Comparison of ENCODE assay signal across 14 cellular contexts in genomic region chr1:199510314-199510713, GRCh38.
DNase-seq lines count a peak whose midpoint lies in the region; ATAC-seq and TF ChIP-seq lines count a peak whose summit lies in the region.
"Had no signal": no experiment of that assay in that cellular context is flagged by ENCODE, and none has a peak within 500 bp of the region (broad histone marks: within the 10 kb centered on the region; RNA-seq: fewer than 3 reads in every experiment).

No MANE protein-coding gene starts in this region.

- DNase-seq in GM12865 (ENCODE audit: low read depth) (peak; percentile 84), GM10248 (ENCODE audit: extremely low spot score) (no peak), activated T-cell treated with anti-CD3 and anti-CD28 coated beads for 4 hours (no peak), DMS 273 treated with DMSO at 0.1 percent for 48 hours (lab: John Stamatoyannopoulos, UW) (no peak), head of caudate nucleus (no peak)
- DNase-seq in Jurkat, Clone E6-1 (ENCODE audit: low read depth, low spot score), result peak; percentile 9
- DNase-seq: ACHN; activated CD4-positive, alpha-beta T cell treated with anti-CD3 and anti-CD28 coated beads for 36 hours; MG63; psoas muscle had no signal

- intact Hi-C loops in head of caudate nucleus (cut with DNase I), result no loop called here

- H3K4me3 ChIP-seq in GM12865 (ENCODE audit: low read depth, low read length), result no peak overlapping the region
- H3K4me3 ChIP-seq in Jurkat, Clone E6-1 (ENCODE audit: low read length), result no peak overlapping the region
- H3K4me3 ChIP-seq: MG63, psoas muscle had no signal

- CTCF ChIA-PET in GM10248 (lab: Yijun Ruan, JAX), result no interaction called here

- POLR2A ChIA-PET in GM10248 (lab: Yijun Ruan, JAX), result no interaction called here

- TF ChIP-seq CTCF in GM12865 (IDR thresholded peaks at IDR 0.05; ENCODE audit: insufficient read depth, low read depth, low read length, missing control alignments), result no peak
- no peak for TF ChIP-seq CTCF in GM10248 (IDR thresholded peaks at IDR 0.05; ENCODE audit: control extremely low read depth, extremely low read depth, low read depth, missing control alignments)

- ATAC-seq in GM19463 (IDR thresholded peaks at IDR 0.05; ENCODE audit: unreplicated experiment), result peak; percentile 79
- ATAC-seq in HG02943 (IDR thresholded peaks at IDR 0.05; ENCODE audit: low read depth, unreplicated experiment), result peak; percentile 75
- ATAC-seq: activated CD4-positive, alpha-beta T cell treated with anti-CD3 and anti-CD28 coated beads for 36 hours; esophagus mucosa; psoas muscle; SK-N-SH treated with all-trans-retinoic acid at 6 μM for 48 hours had no signal

Comparison
In these comparisons a context has a peak if more than half of its experiments do, and no peak if none do; other contexts are left out.
1. DNase-seq: peak in GM12865 (single experiment) and Jurkat, Clone E6-1 (single experiment); none in GM10248 (single experiment), activated T-cell treated with anti-CD3 and anti-CD28 coated beads for 4 hours (single experiment), DMS 273 treated with DMSO at 0.1 percent for 48 hours (single experiment) and head of caudate nucleus (0 of 42).